Comparison of ENCODE assay signal across 8 cellular contexts in genomic region chr17:75404223-75404738, GRCh38. TPM values are rescaled to one million over a fixed set of nuclear protein-coding genes. Genes with fewer than 3 reads are reported as not detected.
A peak's percentile ranks its signal among the peaks of the same experiment; 100 is the strongest.
DNase-seq lines count a peak whose midpoint lies in the region; ATAC-seq and TF ChIP-seq lines count a peak whose summit lies in the region.

No MANE protein-coding gene starts in this region.

- ATAC-seq in foreskin keratinocyte (peak; percentile 46), GM21619 (IDR thresholded peaks at IDR 0.05; ENCODE audit: unreplicated experiment) (no peak)

- H3K27ac Mint-ChIP-seq in nephron (peak overlapping the region; percentile 72 to 87 (median 86)), type B pancreatic cell (peak overlapping the region; percentile 93)

- TF ChIP-seq CTCF in foreskin keratinocyte (conservative IDR thresholded peaks at IDR 0.05) (peak; percentile 87), nephron (IDR thresholded peaks at IDR 0.05; ENCODE audit: unreplicated experiment in 3 of 3) (peak; percentile 70 to 91 (median 91)), type B pancreatic cell (conservative IDR thresholded peaks at IDR 0.05) (peak; percentile 81)

- H3K36me3 Mint-ChIP-seq in nephron (ENCODE audit: low read depth) (peaks cover 5% of the 10 kb centered on the region), type B pancreatic cell (no peaks in the 10 kb centered on the region)

- H3K4me1 ChIP-seq in foreskin keratinocyte = peaks cover 6% of the 10 kb centered on the region

- H3K4me1 Mint-ChIP-seq in nephron (peaks cover 19% of the 10 kb centered on the region), type B pancreatic cell (ENCODE audit: unreplicated experiment) (peaks cover 22% of the 10 kb centered on the region)

- H3K27ac ChIP-seq in foreskin keratinocyte = peak overlapping the region; percentile 56

- H3K27me3 Mint-ChIP-seq in nephron (ENCODE audit: low read depth) = peaks cover 8% of the 10 kb centered on the region
- H3K27me3 Mint-ChIP-seq in type B pancreatic cell = peaks cover 4% of the 10 kb centered on the region

- no peaks in the 10 kb centered on the region for H3K27me3 ChIP-seq in foreskin keratinocyte

- no peaks in the 10 kb centered on the region for H3K9me3 Mint-ChIP-seq in nephron
- no peaks in the 10 kb centered on the region for H3K9me3 Mint-ChIP-seq in type B pancreatic cell

- H3K4me3 Mint-ChIP-seq in nephron = peak overlapping the region; percentile 90 to 96 (median 94)
- peak overlapping the region; percentile 98 for H3K4me3 Mint-ChIP-seq in type B pancreatic cell

- DNase-seq in DMS 273 (lab: John Stamatoyannopoulos, UW; ENCODE audit: unreplicated experiment) (peak; percentile 92), KG1 (lab: John Stamatoyannopoulos, UW) (peak; percentile 48), RPMI7951 (ENCODE audit: low read depth) (peak; percentile 76), foreskin keratinocyte (peak in 1 of 2 donors; percentile 57), type B pancreatic cell (ENCODE audit: extremely low spot score, unreplicated experiment) (no peak)
- peak; percentile 19 for DNase-seq in activated gamma-delta T cell treated with anti-CD3 and anti-CD28 coated beads, Interleukin-2, amount 50 U/mL, for 16 hours (ENCODE audit: low read depth)

RNA-seq across cellular contexts. Expression of gene GRB2, which starts 1.2 kb away (rescaled TPM):
- total RNA-seq in RPMI7951 (2014; rRNA removed; shearing (Covaris generic)) = 75.1 and 82.3 TPM in 2 replicates
- total RNA-seq in foreskin keratinocyte (53.4 and 53.7 TPM in 2 replicates), type B pancreatic cell (ENCODE audit: low replicate concordance) (65.3 and 76.0 TPM in 2 replicates)
- polyA plus RNA-seq in foreskin keratinocyte = 43.6 and 51.1 TPM in 2 replicates

RNA-seq across cellular contexts. Expression of gene TMEM94, which starts 52.2 kb away (rescaled TPM):
- 12.1 and 15.4 TPM in 2 replicates for total RNA-seq in RPMI7951 (2014; rRNA removed; shearing (Covaris generic))
- total RNA-seq in foreskin keratinocyte (28.1 and 35.3 TPM in 2 replicates), type B pancreatic cell (ENCODE audit: low replicate concordance) (86.5 and 112 TPM in 2 replicates)
- 22.4 and 28.0 TPM in 2 replicates for polyA plus RNA-seq in foreskin keratinocyte
